1 cellular context compared by ENCODE assay signal in genomic region chr19:2610637-2611482, GRCh38.
TF ChIP-seq lines count a peak whose summit lies in the region.

No MANE protein-coding gene starts in this region.

TF ChIP-seq in HepG2, 621 proteins besides CTCF, POLR2A, EP300 and RAD21 (continued from another document and continues in another):
- TF ChIP-seq, protein P1, sequence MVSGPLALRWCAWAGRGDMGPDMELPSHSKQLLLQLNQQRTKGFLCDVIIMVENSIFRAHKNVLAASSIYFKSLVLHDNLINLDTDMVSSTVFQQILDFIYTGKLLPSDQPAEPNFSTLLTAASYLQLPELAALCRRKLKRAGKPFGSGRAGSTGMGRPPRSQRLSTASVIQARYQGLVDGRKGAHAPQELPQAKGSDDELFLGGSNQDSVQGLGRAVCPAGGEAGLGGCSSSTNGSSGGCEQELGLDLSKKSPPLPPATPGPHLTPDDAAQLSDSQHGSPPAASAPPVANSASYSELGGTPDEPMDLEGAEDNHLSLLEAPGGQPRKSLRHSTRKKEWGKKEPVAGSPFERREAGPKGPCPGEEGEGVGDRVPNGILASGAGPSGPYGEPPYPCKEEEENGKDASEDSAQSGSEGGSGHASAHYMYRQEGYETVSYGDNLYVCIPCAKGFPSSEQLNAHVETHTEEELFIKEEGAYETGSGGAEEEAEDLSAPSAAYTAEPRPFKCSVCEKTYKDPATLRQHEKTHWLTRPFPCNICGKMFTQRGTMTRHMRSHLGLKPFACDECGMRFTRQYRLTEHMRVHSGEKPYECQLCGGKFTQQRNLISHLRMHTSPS (CRISPR knock-in tag; IDR thresholded peaks at IDR 0.05; ENCODE audit: low read depth), result 0 out of 2 replicates have a peak, but pooled peaks have one; percentile 18
- TF ChIP-seq, protein P2, sequence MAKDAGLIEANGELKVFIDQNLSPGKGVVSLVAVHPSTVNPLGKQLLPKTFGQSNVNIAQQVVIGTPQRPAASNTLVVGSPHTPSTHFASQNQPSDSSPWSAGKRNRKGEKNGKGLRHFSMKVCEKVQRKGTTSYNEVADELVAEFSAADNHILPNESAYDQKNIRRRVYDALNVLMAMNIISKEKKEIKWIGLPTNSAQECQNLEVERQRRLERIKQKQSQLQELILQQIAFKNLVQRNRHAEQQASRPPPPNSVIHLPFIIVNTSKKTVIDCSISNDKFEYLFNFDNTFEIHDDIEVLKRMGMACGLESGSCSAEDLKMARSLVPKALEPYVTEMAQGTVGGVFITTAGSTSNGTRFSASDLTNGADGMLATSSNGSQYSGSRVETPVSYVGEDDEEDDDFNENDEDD (CRISPR knock-in tag; IDR thresholded peaks at IDR 0.05; ENCODE audit: borderline replicate concordance), result peak; percentile 39; the same call in 1 of the 2 replicates
- TF ChIP-seq SAP130 (CRISPR knock-in tag; IDR thresholded peaks at IDR 0.05; ENCODE audit: low read depth) (peak; percentile 73), ZNF598 (CRISPR knock-in tag; IDR thresholded peaks at IDR 0.05; ENCODE audit: borderline replicate concordance) (no peak), ZBTB3 (CRISPR knock-in tag; IDR thresholded peaks at IDR 0.05; ENCODE audit: borderline replicate concordance, low read depth) (no peak), ZSCAN29 (CRISPR knock-in tag; conservative IDR thresholded peaks at IDR 0.05) (no peak), ZNF121 (CRISPR knock-in tag; IDR thresholded peaks at IDR 0.05) (peak; percentile 96), KMT2B (CRISPR knock-in tag; IDR thresholded peaks at IDR 0.05) (0 out of 2 replicates have a peak, but pooled peaks have one; percentile 34), NCOA1 (CRISPR knock-in tag; IDR thresholded peaks at IDR 0.05) (no peak), MIER3 (CRISPR knock-in tag; IDR thresholded peaks at IDR 0.05; ENCODE audit: borderline replicate concordance) (peak; percentile 62; the same call in 1 of the 2 replicates), SMAD3 (CRISPR knock-in tag; IDR thresholded peaks at IDR 0.05) (peak; percentile 61; the same call in 1 of the 2 replicates), FIP1L1 (IDR thresholded peaks at IDR 0.05; ENCODE audit: borderline replicate concordance, insufficient read depth, low read depth, low read length) (no peak), ZNF326 (CRISPR knock-in tag; IDR thresholded peaks at IDR 0.05; ENCODE audit: borderline replicate concordance) (no peak), MEF2D (CRISPR knock-in tag; IDR thresholded peaks at IDR 0.05) (no peak), ZMAT3 (CRISPR knock-in tag; conservative IDR thresholded peaks at IDR 0.05) (no peak), HOXA5 (CRISPR knock-in tag; IDR thresholded peaks at IDR 0.05) (0 out of 2 replicates have a peak, but pooled peaks have one; percentile 62), KLF6 (CRISPR knock-in tag; IDR thresholded peaks at IDR 0.05) (no peak), MAZ (IDR thresholded peaks at IDR 0.05; ENCODE audit: borderline replicate concordance, low read depth, low read length) (peak; percentile 25; the same call in 1 of the 2 replicates), MAZ (CRISPR knock-in tag; IDR thresholded peaks at IDR 0.05; ENCODE audit: low read depth) (peak; percentile 72), PHF21A (CRISPR knock-in tag; IDR thresholded peaks at IDR 0.05) (peak; percentile 62; the same call in 1 of the 2 replicates), THAP9 (CRISPR knock-in tag; IDR thresholded peaks at IDR 0.05; ENCODE audit: borderline replicate concordance) (peak; percentile 52; the same call in 1 of the 2 replicates), ATF2 (CRISPR knock-in tag; IDR thresholded peaks at IDR 0.05) (peak; percentile 78), KLF16 (CRISPR knock-in tag; IDR thresholded peaks at IDR 0.05) (peak in 1 of 2 experiments; percentile 90; a peak in 2 of 4 replicates), CBX2 (IDR thresholded peaks at IDR 0.05; ENCODE audit: low read depth, low read length) (no peak), CBX2 (CRISPR knock-in tag; IDR thresholded peaks at IDR 0.05; ENCODE audit: low read depth) (no peak), ZNF383 (CRISPR knock-in tag; IDR thresholded peaks at IDR 0.05; ENCODE audit: borderline replicate concordance) (no peak), ZNF792 (CRISPR knock-in tag; IDR thresholded peaks at IDR 0.05) (peak; percentile 54; the same call in 1 of the 2 replicates), ZNF329 (CRISPR knock-in tag; IDR thresholded peaks at IDR 0.05; ENCODE audit: low read depth) (no peak), HNF1B (CRISPR knock-in tag; IDR thresholded peaks at IDR 0.05) (peak; percentile 84)
- TF ChIP-seq, protein P3, sequence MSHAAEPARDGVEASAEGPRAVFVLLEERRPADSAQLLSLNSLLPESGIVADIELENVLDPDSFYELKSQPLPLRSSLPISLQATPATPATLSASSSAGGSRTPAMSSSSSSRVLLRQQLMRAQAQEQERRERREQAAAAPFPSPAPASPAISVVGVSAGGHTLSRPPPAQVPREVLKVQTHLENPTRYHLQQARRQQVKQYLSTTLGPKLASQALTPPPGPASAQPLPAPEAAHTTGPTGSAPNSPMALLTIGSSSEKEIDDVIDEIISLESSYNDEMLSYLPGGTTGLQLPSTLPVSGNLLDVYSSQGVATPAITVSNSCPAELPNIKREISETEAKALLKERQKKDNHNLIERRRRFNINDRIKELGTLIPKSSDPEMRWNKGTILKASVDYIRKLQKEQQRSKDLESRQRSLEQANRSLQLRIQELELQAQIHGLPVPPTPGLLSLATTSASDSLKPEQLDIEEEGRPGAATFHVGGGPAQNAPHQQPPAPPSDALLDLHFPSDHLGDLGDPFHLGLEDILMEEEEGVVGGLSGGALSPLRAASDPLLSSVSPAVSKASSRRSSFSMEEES (CRISPR knock-in tag; IDR thresholded peaks at IDR 0.05), result peak; percentile 62
- TF ChIP-seq, protein P4, sequence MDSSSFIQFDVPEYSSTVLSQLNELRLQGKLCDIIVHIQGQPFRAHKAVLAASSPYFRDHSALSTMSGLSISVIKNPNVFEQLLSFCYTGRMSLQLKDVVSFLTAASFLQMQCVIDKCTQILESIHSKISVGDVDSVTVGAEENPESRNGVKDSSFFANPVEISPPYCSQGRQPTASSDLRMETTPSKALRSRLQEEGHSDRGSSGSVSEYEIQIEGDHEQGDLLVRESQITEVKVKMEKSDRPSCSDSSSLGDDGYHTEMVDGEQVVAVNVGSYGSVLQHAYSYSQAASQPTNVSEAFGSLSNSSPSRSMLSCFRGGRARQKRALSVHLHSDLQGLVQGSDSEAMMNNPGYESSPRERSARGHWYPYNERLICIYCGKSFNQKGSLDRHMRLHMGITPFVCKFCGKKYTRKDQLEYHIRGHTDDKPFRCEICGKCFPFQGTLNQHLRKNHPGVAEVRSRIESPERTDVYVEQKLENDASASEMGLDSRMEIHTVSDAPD (CRISPR knock-in tag; IDR thresholded peaks at IDR 0.05), result peak; percentile 49; the same call in 1 of the 2 replicates
- TF ChIP-seq, protein P5, sequence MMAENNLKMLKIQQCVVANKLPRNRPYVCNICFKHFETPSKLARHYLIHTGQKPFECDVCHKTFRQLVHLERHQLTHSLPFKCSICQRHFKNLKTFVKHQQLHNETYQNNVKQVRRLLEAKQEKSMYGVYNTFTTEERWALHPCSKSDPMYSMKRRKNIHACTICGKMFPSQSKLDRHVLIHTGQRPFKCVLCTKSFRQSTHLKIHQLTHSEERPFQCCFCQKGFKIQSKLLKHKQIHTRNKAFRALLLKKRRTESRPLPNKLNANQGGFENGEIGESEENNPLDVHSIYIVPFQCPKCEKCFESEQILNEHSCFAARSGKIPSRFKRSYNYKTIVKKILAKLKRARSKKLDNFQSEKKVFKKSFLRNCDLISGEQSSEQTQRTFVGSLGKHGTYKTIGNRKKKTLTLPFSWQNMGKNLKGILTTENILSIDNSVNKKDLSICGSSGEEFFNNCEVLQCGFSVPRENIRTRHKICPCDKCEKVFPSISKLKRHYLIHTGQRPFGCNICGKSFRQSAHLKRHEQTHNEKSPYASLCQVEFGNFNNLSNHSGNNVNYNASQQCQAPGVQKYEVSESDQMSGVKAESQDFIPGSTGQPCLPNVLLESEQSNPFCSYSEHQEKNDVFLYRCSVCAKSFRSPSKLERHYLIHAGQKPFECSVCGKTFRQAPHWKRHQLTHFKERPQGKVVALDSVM (CRISPR knock-in tag; IDR thresholded peaks at IDR 0.05), result peak; percentile 73
- TF ChIP-seq, protein P6, sequence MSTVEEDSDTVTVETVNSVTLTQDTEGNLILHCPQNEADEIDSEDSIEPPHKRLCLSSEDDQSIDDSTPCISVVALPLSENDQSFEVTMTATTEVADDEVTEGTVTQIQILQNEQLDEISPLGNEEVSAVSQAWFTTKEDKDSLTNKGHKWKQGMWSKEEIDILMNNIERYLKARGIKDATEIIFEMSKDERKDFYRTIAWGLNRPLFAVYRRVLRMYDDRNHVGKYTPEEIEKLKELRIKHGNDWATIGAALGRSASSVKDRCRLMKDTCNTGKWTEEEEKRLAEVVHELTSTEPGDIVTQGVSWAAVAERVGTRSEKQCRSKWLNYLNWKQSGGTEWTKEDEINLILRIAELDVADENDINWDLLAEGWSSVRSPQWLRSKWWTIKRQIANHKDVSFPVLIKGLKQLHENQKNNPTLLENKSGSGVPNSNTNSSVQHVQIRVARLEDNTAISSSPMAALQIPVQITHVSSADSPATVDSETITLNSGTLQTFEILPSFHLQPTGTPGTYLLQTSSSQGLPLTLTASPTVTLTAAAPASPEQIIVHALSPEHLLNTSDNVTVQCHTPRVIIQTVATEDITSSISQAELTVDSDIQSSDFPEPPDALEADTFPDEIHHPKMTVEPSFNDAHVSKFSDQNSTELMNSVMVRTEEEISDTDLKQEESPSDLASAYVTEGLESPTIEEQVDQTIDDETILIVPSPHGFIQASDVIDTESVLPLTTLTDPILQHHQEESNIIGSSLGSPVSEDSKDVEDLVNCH (CRISPR knock-in tag; IDR thresholded peaks at IDR 0.05), result no peak
